24 cellular contexts compared by ENCODE assay signal in genomic region chr18:78411539-78411938, GRCh38.
"Had no signal": no experiment of that assay in that cellular context is flagged by ENCODE, and none has a peak within 500 bp of the region (broad histone marks: within the 10 kb centered on the region; RNA-seq: fewer than 3 reads in every experiment).

No MANE protein-coding gene starts in this region.

- FAIRE-seq: urothelium cell line had no signal

- H3K27me3 ChIP-seq: stomach, testis, thyroid gland, tibial artery, tibial nerve, transverse colon, upper lobe of left lung, upper lobe of right lung, uterus, vagina had no signal

- H3K27ac ChIP-seq: stomach, testis, thoracic aorta, thyroid gland, tibial artery, tibial nerve, transverse colon, upper lobe of left lung, upper lobe of right lung, uterus, vagina had no signal

- DNase-seq: stimulated activated CD4-positive, alpha-beta T cell treated with anti-CD3 and anti-CD28 coated beads, Interleukin-2, amount 100 ng/mL, for 48 hours; stimulated activated CD4-positive, alpha-beta T cell treated with anti-CD3 and anti-CD28 coated beads, Interleukin-4, amount 100 ng/mL, for 1 hour; stimulated activated CD4-positive, alpha-beta T cell treated with anti-CD3 and anti-CD28 coated beads, Interleukin-4, amount 100 ng/mL, for 24 hours; stimulated activated CD4-positive, alpha-beta T cell treated with anti-CD3 and anti-CD28 coated beads, Interleukin-4, amount 100 ng/mL, for 4 hours; stimulated activated CD8-positive, alpha-beta memory T cell treated with anti-CD3 and anti-CD28 coated beads, Interleukin-4, amount 100 ng/mL, for 48 hours; stimulated activated naive B cell treated with anti-CD40 and anti-IgM and Interleukin-4, amounts not matched to agents 10 μg/mL and 1 μg/mL and 100 μg/mL, for 72 hours; stimulated activated naive CD4-positive, alpha-beta T cell; stimulated activated naive CD4-positive, alpha-beta T cell treated with Interleukin-2 at 50 U/mL for 16 hours; stimulated activated naive CD8-positive, alpha-beta T cell treated with anti-CD3 and anti-CD28 coated beads, Interleukin-15, amount 100 ng/mL, for 72 hours; stimulated activated naive CD8-positive, alpha-beta T cell treated with anti-CD3 and anti-CD28 coated beads, Interleukin-15, Interleukin-2, amounts not matched to agents 100 U/mL and 50 U/mL, for 24 hours; stomach; substantia nigra; testis; thyroid gland; tibial artery; transverse colon; trophoblast cell; upper lobe of left lung; upper lobe of right lung; uterus had no signal

- H3K4me1 ChIP-seq: testis, thyroid gland, tibial nerve, transverse colon, upper lobe of right lung, uterus, vagina had no signal

- H3K9me3 ChIP-seq: stomach, testis, thoracic aorta, thyroid gland, tibial artery, tibial nerve, transverse colon, upper lobe of left lung, upper lobe of right lung, uterus, vagina had no signal

- H3K36me3 ChIP-seq: stomach, thoracic aorta, thyroid gland, tibial artery, tibial nerve, transverse colon, upper lobe of left lung, upper lobe of right lung, uterus, vagina had no signal

- H3K4me3 ChIP-seq: stomach, testis, thoracic aorta, thyroid gland, tibial artery, tibial nerve, transverse colon, upper lobe of left lung, upper lobe of right lung, uterus, vagina had no signal
